Comparison of ENCODE assay signal across 17 cellular contexts in genomic region chr14:91036741-91037469, GRCh38. TPM values are rescaled to one million over a fixed set of nuclear protein-coding genes. Genes with fewer than 3 reads are reported as not detected.
A peak's percentile ranks its signal among the peaks of the same experiment; 100 is the strongest.
DNase-seq lines count a peak whose midpoint lies in the region; ATAC-seq and TF ChIP-seq lines count a peak whose summit lies in the region.
"Had no signal": no experiment of that assay in that cellular context is flagged by ENCODE, and none has a peak within 500 bp of the region (broad histone marks: within the 10 kb centered on the region; RNA-seq: fewer than 3 reads in every experiment).

No MANE protein-coding gene starts in this region.

- TF ChIP-seq CTCF in natural killer cell (IDR thresholded peaks at IDR 0.05) = no peak

- H3K4me1 Mint-ChIP-seq in natural killer cell treated with Interleukin-12 subunit alpha and Interleukin-12 subunit beta and Interleukin-15 and Interleukin-18, amount 100 ng/mL, for 72 hours (ENCODE audit: low read depth in 2 of 2) = peaks cover 49 to 56% of the 10 kb centered on the region in 2 donors
- peaks cover 23 to 51% of the 10 kb centered on the region in 2 donors for H3K4me1 Mint-ChIP-seq in natural killer cell
- peaks cover 70% of the 10 kb centered on the region for H3K4me1 Mint-ChIP-seq in central memory CD8-positive, alpha-beta T cell

- ATAC-seq in natural killer cell treated with Interleukin-12 subunit alpha and Interleukin-12 subunit beta and Interleukin-15 and Interleukin-18, amount 100 ng/mL, for 72 hours = peak in 1 of 2 donors; percentile 42
- ATAC-seq in natural killer cell (no peak), HG03196 (IDR thresholded peaks at IDR 0.05; ENCODE audit: unreplicated experiment) (no peak)
- ATAC-seq in central memory CD8-positive, alpha-beta T cell (replicated peaks; ENCODE audit: extremely low read depth, poor library complexity, severe bottlenecking) = no peak
- ATAC-seq: Right ventricle myocardium inferior had no signal

- no peak overlapping the region for H3K4me3 Mint-ChIP-seq in natural killer cell treated with Interleukin-12 subunit alpha and Interleukin-12 subunit beta and Interleukin-15 and Interleukin-18, amount 100 ng/mL, for 72 hours
- H3K4me3 Mint-ChIP-seq in natural killer cell = no peak overlapping the region
- no peak overlapping the region for H3K4me3 Mint-ChIP-seq in central memory CD8-positive, alpha-beta T cell
- H3K4me3 Mint-ChIP-seq: HFFc6 had no signal

- H3K27me3 Mint-ChIP-seq in natural killer cell treated with Interleukin-12 subunit alpha and Interleukin-12 subunit beta and Interleukin-15 and Interleukin-18, amount 100 ng/mL, for 72 hours = no peaks in the 10 kb centered on the region
- H3K27me3 Mint-ChIP-seq in natural killer cell (ENCODE audit: low read depth in 2 of 2) = no peaks in the 10 kb centered on the region
- H3K27me3 Mint-ChIP-seq in central memory CD8-positive, alpha-beta T cell = no peaks in the 10 kb centered on the region

- H3K9me3 Mint-ChIP-seq in natural killer cell treated with Interleukin-12 subunit alpha and Interleukin-12 subunit beta and Interleukin-15 and Interleukin-18, amount 100 ng/mL, for 72 hours = no peaks in the 10 kb centered on the region
- no peaks in the 10 kb centered on the region for H3K9me3 Mint-ChIP-seq in natural killer cell
- H3K9me3 Mint-ChIP-seq in central memory CD8-positive, alpha-beta T cell = no peaks in the 10 kb centered on the region
- H3K9me3 Mint-ChIP-seq: HFFc6 had no signal

- H3K36me3 Mint-ChIP-seq in natural killer cell treated with Interleukin-12 subunit alpha and Interleukin-12 subunit beta and Interleukin-15 and Interleukin-18, amount 100 ng/mL, for 72 hours = peaks cover 4% of the 10 kb centered on the region
- no peaks in the 10 kb centered on the region for H3K36me3 Mint-ChIP-seq in natural killer cell
- H3K36me3 Mint-ChIP-seq in central memory CD8-positive, alpha-beta T cell (ENCODE audit: insufficient read depth) = peaks cover 14% of the 10 kb centered on the region

- intact Hi-C loops in natural killer cell (cut with micrococcal nuclease) = no loop called here

- peak overlapping the region; percentile 40 to 68 for H3K27ac Mint-ChIP-seq in natural killer cell treated with Interleukin-12 subunit alpha and Interleukin-12 subunit beta and Interleukin-15 and Interleukin-18, amount 100 ng/mL, for 72 hours
- H3K27ac Mint-ChIP-seq in natural killer cell = no peak overlapping the region
- H3K27ac Mint-ChIP-seq in central memory CD8-positive, alpha-beta T cell (ENCODE audit: low read depth) = peak overlapping the region; percentile 67
- H3K27ac Mint-ChIP-seq: HFFc6 had no signal

- DNase-seq in NCI-H82 (lab: John Stamatoyannopoulos, UW) = peak; percentile 30
- DNase-seq in NCI-H82 treated with DMSO at 0.1 percent for 48 hours (lab: John Stamatoyannopoulos, UW; ENCODE audit: unreplicated experiment) = no peak
- no peak for DNase-seq in natural killer cell treated with Interleukin-12 subunit alpha and Interleukin-12 subunit beta and Interleukin-15 and Interleukin-18, amount 100 ng/mL, for 72 hours (ENCODE audit: low spot score)
- DNase-seq in natural killer cell = no peak
- DNase-seq in central memory CD8-positive, alpha-beta T cell (ENCODE audit: low spot score in 2 of 2) = no peak
- no peak for DNase-seq in RKO (ENCODE audit: low spot score)
- DNase-seq in stimulated activated CD4-positive, alpha-beta T cell treated with anti-CD3 and anti-CD28 coated beads, Interleukin-1b, Interleukin-23, amount 100 ng/mL, for 48 hours = no peak
- DNase-seq: 8988T, Caco-2, HFFc6, MV-4-11, NCI-H1930, NCI-H2171, NCI-H526, Peyer's patch had no signal

RNA-seq across cellular contexts. Expression of gene RPS6KA5, which starts 23.5 kb away (rescaled TPM):
- 10 to 100 TPM; 20.5 to 47.5 TPM for total RNA-seq in natural killer cell treated with Interleukin-12 subunit alpha and Interleukin-12 subunit beta and Interleukin-15 and Interleukin-18, amount 100 ng/mL, for 72 hours
- 10 to 100 TPM; 24.1 to 28.5 (median 27.9) TPM for total RNA-seq in natural killer cell

Comparison
In these comparisons a context has a peak if more than half of its experiments do, and no peak if none do; other contexts are left out.
1. H3K27ac Mint-ChIP-seq: peak in natural killer cell treated with Interleukin-12 subunit alpha and Interleukin-12 subunit beta and Interleukin-15 and Interleukin-18, amount 100 ng/mL, for 72 hours (2 of 2) and central memory CD8-positive, alpha-beta T cell (single experiment); none in natural killer cell (0 of 2).